Comparison of ENCODE assay signal across 1 cellular context in the genomic region with DNA sequence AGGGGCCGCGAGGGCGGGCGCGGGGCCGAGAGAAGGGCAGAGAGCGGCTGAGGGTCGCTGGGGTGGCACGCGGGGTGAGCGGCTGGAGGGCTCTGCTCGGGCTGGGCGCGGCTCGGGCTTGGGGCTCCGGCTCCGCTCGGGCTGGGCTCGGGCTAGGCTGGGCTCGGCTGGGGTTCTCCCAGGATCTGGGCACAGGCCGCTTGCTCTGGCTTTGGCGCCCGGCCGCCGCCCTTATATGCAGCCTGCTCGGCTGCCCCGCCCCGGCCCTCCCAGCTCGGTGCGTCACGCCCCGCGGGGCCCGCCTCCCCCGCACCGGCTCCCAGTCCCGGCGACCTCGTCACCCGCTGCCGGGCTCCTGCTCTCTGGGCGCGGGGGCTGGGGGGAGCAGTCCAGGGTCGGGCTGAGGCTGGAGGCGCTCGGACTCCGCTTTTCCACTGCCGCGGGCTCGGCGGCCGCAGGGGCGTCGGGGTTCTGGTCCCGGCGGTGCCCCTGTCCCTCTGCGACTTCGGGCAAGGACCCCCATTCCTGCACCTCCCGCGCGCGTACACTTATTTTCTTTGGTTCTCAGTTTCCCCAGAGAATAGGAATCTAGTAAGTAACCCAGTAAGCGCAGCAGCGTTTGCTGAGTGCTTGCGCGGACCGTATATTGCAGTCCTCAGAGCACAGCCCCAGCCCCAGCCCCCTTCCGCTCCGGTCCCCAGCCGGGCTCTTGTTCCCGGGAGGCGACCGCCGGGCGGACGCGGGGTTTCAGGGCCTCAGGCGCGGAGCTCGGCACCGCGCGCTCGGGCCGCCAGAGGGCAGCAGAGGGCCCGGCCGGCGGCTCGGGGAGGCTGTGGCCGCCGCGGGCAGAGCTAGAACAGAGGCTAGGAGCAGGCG.
TF ChIP-seq lines count a peak whose summit lies in the region.

A gene with protein sequence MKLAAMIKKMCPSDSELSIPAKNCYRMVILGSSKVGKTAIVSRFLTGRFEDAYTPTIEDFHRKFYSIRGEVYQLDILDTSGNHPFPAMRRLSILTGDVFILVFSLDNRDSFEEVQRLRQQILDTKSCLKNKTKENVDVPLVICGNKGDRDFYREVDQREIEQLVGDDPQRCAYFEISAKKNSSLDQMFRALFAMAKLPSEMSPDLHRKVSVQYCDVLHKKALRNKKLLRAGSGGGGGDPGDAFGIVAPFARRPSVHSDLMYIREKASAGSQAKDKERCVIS (minus strand): TSS at position 207 of the 876 bp plus-strand sequence. CDS start 214 bp downstream, outside the sequence.

TF ChIP-seq in HepG2, 621 proteins besides CTCF, POLR2A, EP300 and RAD21 (continued from another document and continues in another):
- TF ChIP-seq MXD4 (CRISPR knock-in tag; IDR thresholded peaks at IDR 0.05), result peak; percentile 21; the same call in 1 of the 2 replicates
- TF ChIP-seq ARHGAP35 (CRISPR knock-in tag; IDR thresholded peaks at IDR 0.05; ENCODE audit: borderline replicate concordance), result 0 out of 2 replicates have a peak, but pooled peaks have one; percentile 47
- TF ChIP-seq, protein P1, sequence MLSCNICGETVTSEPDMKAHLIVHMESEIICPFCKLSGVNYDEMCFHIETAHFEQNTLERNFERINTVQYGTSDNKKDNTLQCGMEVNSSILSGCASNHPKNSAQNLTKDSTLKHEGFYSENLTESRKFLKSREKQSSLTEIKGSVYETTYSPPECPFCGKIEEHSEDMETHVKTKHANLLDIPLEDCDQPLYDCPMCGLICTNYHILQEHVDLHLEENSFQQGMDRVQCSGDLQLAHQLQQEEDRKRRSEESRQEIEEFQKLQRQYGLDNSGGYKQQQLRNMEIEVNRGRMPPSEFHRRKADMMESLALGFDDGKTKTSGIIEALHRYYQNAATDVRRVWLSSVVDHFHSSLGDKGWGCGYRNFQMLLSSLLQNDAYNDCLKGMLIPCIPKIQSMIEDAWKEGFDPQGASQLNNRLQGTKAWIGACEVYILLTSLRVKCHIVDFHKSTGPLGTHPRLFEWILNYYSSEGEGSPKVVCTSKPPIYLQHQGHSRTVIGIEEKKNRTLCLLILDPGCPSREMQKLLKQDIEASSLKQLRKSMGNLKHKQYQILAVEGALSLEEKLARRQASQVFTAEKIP (CRISPR knock-in tag; IDR thresholded peaks at IDR 0.05; ENCODE audit: borderline replicate concordance), result no peak
- no peak for TF ChIP-seq ZNF557 (CRISPR knock-in tag; IDR thresholded peaks at IDR 0.05)
- no peak for TF ChIP-seq ZNF773 (CRISPR knock-in tag; IDR thresholded peaks at IDR 0.05; ENCODE audit: borderline replicate concordance)
- TF ChIP-seq HOXD1 (CRISPR knock-in tag; IDR thresholded peaks at IDR 0.05), result no peak
- no peak for TF ChIP-seq NR2F2 (IDR thresholded peaks at IDR 0.05; ENCODE audit: borderline replicate concordance, low read depth)
- no peak for TF ChIP-seq HES4 (CRISPR knock-in tag; IDR thresholded peaks at IDR 0.05; ENCODE audit: borderline replicate concordance)
- TF ChIP-seq, protein P2, sequence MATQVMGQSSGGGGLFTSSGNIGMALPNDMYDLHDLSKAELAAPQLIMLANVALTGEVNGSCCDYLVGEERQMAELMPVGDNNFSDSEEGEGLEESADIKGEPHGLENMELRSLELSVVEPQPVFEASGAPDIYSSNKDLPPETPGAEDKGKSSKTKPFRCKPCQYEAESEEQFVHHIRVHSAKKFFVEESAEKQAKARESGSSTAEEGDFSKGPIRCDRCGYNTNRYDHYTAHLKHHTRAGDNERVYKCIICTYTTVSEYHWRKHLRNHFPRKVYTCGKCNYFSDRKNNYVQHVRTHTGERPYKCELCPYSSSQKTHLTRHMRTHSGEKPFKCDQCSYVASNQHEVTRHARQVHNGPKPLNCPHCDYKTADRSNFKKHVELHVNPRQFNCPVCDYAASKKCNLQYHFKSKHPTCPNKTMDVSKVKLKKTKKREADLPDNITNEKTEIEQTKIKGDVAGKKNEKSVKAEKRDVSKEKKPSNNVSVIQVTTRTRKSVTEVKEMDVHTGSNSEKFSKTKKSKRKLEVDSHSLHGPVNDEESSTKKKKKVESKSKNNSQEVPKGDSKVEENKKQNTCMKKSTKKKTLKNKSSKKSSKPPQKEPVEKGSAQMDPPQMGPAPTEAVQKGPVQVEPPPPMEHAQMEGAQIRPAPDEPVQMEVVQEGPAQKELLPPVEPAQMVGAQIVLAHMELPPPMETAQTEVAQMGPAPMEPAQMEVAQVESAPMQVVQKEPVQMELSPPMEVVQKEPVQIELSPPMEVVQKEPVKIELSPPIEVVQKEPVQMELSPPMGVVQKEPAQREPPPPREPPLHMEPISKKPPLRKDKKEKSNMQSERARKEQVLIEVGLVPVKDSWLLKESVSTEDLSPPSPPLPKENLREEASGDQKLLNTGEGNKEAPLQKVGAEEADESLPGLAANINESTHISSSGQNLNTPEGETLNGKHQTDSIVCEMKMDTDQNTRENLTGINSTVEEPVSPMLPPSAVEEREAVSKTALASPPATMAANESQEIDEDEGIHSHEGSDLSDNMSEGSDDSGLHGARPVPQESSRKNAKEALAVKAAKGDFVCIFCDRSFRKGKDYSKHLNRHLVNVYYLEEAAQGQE (IDR thresholded peaks at IDR 0.05; ENCODE audit: borderline replicate concordance in 1 of 2, low read depth in 1 of 2, low read length in 2 of 2), result peak in 1 of 2 experiments; percentile 30; a peak in 1 of 4 replicates
- peak; percentile 49; the same call in 1 of the 2 replicates for TF ChIP-seq ZNF543 (CRISPR knock-in tag; IDR thresholded peaks at IDR 0.05)
- TF ChIP-seq, protein P3, sequence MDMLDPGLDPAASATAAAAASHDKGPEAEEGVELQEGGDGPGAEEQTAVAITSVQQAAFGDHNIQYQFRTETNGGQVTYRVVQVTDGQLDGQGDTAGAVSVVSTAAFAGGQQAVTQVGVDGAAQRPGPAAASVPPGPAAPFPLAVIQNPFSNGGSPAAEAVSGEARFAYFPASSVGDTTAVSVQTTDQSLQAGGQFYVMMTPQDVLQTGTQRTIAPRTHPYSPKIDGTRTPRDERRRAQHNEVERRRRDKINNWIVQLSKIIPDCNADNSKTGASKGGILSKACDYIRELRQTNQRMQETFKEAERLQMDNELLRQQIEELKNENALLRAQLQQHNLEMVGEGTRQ (IDR thresholded peaks at IDR 0.05; ENCODE audit: low read depth, low read length), result no peak
- TF ChIP-seq, protein P3 (CRISPR knock-in tag; IDR thresholded peaks at IDR 0.05; ENCODE audit: borderline replicate concordance), result no peak
- TF ChIP-seq MED1 (CRISPR knock-in tag; IDR thresholded peaks at IDR 0.05), result peak; percentile 42
- TF ChIP-seq GZF1 (CRISPR knock-in tag; IDR thresholded peaks at IDR 0.05), result no peak
- TF ChIP-seq RARA (CRISPR knock-in tag; IDR thresholded peaks at IDR 0.05), result no peak
- TF ChIP-seq, protein P4, sequence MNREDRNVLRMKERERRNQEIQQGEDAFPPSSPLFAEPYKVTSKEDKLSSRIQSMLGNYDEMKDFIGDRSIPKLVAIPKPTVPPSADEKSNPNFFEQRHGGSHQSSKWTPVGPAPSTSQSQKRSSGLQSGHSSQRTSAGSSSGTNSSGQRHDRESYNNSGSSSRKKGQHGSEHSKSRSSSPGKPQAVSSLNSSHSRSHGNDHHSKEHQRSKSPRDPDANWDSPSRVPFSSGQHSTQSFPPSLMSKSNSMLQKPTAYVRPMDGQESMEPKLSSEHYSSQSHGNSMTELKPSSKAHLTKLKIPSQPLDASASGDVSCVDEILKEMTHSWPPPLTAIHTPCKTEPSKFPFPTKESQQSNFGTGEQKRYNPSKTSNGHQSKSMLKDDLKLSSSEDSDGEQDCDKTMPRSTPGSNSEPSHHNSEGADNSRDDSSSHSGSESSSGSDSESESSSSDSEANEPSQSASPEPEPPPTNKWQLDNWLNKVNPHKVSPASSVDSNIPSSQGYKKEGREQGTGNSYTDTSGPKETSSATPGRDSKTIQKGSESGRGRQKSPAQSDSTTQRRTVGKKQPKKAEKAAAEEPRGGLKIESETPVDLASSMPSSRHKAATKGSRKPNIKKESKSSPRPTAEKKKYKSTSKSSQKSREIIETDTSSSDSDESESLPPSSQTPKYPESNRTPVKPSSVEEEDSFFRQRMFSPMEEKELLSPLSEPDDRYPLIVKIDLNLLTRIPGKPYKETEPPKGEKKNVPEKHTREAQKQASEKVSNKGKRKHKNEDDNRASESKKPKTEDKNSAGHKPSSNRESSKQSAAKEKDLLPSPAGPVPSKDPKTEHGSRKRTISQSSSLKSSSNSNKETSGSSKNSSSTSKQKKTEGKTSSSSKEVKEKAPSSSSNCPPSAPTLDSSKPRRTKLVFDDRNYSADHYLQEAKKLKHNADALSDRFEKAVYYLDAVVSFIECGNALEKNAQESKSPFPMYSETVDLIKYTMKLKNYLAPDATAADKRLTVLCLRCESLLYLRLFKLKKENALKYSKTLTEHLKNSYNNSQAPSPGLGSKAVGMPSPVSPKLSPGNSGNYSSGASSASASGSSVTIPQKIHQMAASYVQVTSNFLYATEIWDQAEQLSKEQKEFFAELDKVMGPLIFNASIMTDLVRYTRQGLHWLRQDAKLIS (CRISPR knock-in tag; IDR thresholded peaks at IDR 0.05), result no peak
- TF ChIP-seq, protein P5, sequence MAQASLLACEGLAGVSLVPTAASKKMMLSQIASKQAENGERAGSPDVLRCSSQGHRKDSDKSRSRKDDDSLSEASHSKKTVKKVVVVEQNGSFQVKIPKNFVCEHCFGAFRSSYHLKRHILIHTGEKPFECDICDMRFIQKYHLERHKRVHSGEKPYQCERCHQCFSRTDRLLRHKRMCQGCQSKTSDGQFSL (CRISPR knock-in tag; IDR thresholded peaks at IDR 0.05), result peak; percentile 35; the same call in 1 of the 2 replicates
- no peak for TF ChIP-seq CENPX (CRISPR knock-in tag; IDR thresholded peaks at IDR 0.05)
- TF ChIP-seq KMT2A (CRISPR knock-in tag; IDR thresholded peaks at IDR 0.05), result no peak
- TF ChIP-seq, protein P6, sequence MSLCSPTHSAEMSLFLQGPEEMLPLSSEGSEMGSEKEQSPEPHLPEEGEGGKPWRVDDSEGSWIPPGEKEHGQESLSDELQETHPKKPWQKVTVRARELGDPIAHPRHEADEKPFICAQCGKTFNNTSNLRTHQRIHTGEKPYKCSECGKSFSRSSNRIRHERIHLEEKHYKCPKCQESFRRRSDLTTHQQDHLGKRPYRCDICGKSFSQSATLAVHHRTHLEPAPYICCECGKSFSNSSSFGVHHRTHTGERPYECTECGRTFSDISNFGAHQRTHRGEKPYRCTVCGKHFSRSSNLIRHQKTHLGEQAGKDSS (CRISPR knock-in tag; IDR thresholded peaks at IDR 0.05; ENCODE audit: borderline replicate concordance, low read depth), result no peak; the same call in 1 of the 2 replicates
- TF ChIP-seq XBP1 (CRISPR knock-in tag; IDR thresholded peaks at IDR 0.05), result no peak
- TF ChIP-seq BCL6 (CRISPR knock-in tag; IDR thresholded peaks at IDR 0.05), result no peak; the same call in 1 of the 2 replicates
- TF ChIP-seq, protein P7, sequence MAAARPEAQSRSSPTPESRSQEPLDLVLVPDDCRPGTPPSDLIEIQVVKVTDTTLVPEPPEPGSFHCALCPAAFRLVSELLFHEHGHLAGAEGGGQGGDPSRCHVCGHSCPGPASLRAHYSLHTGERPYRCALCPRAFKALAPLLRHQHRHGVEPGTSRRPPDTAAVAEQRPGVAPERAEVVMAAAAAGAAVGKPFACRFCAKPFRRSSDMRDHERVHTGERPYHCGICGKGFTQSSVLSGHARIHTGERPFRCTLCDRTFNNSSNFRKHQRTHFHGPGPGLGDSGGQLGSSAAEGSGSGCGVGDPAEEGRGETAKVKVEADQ (CRISPR knock-in tag; IDR thresholded peaks at IDR 0.05; ENCODE audit: borderline replicate concordance), result no peak
- no peak for TF ChIP-seq CHD2 (IDR thresholded peaks at IDR 0.05; ENCODE audit: low read depth, low read length)
- no peak for TF ChIP-seq ZNF383 (CRISPR knock-in tag; IDR thresholded peaks at IDR 0.05; ENCODE audit: borderline replicate concordance)
- no peak for TF ChIP-seq ZNF766 (CRISPR knock-in tag; IDR thresholded peaks at IDR 0.05; ENCODE audit: borderline replicate concordance)
- TF ChIP-seq NPAS2 (CRISPR knock-in tag; IDR thresholded peaks at IDR 0.05; ENCODE audit: borderline replicate concordance), result no peak
- TF ChIP-seq, protein P8, sequence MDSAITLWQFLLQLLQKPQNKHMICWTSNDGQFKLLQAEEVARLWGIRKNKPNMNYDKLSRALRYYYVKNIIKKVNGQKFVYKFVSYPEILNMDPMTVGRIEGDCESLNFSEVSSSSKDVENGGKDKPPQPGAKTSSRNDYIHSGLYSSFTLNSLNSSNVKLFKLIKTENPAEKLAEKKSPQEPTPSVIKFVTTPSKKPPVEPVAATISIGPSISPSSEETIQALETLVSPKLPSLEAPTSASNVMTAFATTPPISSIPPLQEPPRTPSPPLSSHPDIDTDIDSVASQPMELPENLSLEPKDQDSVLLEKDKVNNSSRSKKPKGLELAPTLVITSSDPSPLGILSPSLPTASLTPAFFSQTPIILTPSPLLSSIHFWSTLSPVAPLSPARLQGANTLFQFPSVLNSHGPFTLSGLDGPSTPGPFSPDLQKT (CRISPR knock-in tag; IDR thresholded peaks at IDR 0.05; ENCODE audit: borderline replicate concordance), result no peak
- 0 out of 2 replicates have a peak, but pooled peaks have one; percentile 36 for TF ChIP-seq ERF (CRISPR knock-in tag; IDR thresholded peaks at IDR 0.05)
- TF ChIP-seq KLF12 (CRISPR knock-in tag; IDR thresholded peaks at IDR 0.05; ENCODE audit: borderline replicate concordance), result 0 out of 2 replicates have a peak, but pooled peaks have one; percentile 17
- TF ChIP-seq ZNF563 (CRISPR knock-in tag; IDR thresholded peaks at IDR 0.05), result peak; percentile 30; the same call in 1 of the 2 replicates
- no peak for TF ChIP-seq FOXJ3 (CRISPR knock-in tag; IDR thresholded peaks at IDR 0.05; ENCODE audit: borderline replicate concordance)
- TF ChIP-seq, protein P9, sequence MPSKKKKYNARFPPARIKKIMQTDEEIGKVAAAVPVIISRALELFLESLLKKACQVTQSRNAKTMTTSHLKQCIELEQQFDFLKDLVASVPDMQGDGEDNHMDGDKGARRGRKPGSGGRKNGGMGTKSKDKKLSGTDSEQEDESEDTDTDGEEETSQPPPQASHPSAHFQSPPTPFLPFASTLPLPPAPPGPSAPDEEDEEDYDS (CRISPR knock-in tag; IDR thresholded peaks at IDR 0.05), result peak; percentile 98
- no peak for TF ChIP-seq ZNF282 (IDR thresholded peaks at IDR 0.05; ENCODE audit: partially characterized antibody)
- TF ChIP-seq, protein P10, sequence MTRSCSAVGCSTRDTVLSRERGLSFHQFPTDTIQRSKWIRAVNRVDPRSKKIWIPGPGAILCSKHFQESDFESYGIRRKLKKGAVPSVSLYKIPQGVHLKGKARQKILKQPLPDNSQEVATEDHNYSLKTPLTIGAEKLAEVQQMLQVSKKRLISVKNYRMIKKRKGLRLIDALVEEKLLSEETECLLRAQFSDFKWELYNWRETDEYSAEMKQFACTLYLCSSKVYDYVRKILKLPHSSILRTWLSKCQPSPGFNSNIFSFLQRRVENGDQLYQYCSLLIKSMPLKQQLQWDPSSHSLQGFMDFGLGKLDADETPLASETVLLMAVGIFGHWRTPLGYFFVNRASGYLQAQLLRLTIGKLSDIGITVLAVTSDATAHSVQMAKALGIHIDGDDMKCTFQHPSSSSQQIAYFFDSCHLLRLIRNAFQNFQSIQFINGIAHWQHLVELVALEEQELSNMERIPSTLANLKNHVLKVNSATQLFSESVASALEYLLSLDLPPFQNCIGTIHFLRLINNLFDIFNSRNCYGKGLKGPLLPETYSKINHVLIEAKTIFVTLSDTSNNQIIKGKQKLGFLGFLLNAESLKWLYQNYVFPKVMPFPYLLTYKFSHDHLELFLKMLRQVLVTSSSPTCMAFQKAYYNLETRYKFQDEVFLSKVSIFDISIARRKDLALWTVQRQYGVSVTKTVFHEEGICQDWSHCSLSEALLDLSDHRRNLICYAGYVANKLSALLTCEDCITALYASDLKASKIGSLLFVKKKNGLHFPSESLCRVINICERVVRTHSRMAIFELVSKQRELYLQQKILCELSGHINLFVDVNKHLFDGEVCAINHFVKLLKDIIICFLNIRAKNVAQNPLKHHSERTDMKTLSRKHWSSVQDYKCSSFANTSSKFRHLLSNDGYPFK (CRISPR knock-in tag; IDR thresholded peaks at IDR 0.05; ENCODE audit: borderline replicate concordance), result no peak
